In the genomic region with DNA sequence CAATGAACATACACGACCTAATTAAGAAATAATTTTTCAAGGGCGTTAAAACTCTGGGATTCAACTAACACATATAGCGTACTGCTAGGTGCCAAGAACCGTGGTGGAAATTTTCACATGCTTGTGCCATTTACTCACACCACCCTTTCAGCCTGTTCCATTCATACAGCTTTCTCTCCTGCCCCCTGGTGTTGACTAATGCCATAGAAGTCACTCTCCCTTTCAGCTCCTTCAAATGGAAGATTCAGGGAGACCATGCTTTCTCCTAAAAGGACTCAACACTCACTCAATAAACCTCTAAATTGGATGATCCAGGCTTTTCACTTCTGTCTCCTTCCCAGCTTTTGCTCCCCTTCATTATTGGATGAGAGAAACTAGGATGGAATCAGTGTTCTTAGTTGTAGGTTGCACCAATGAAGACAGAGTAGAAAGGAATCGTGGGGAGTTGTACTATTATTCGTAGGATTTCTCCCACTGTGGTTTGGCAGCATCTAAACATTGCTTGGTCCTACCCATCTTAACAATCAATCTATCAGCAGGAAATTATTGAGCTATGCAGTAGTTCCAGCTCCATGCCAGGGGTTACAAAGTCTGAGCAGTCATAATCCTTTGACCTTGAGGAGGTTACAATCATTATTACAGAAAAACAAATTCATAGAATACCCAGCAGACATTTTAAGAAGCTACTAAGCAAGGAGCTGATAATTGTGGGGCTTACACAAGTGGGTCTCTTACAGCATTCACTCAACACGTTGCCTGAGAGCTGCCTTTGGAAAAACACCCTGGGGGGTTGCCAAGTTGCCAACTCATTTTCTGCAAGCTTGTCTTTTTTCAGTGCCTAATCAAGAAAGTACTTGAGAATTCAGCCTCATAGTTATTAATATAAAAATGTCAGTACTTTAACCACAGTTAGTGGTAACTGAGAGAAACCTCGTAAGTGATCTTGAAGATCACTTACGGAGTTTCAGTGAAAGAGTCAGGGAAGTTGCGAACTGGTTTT, we compare ENCODE assay signal across 1 cellular context.
TF ChIP-seq lines count a peak whose summit lies in the region.

No MANE protein-coding gene starts in this region.

TF ChIP-seq in HepG2, 621 proteins besides CTCF, POLR2A, EP300 and RAD21 (continued from another document):
- TF ChIP-seq, protein P1, sequence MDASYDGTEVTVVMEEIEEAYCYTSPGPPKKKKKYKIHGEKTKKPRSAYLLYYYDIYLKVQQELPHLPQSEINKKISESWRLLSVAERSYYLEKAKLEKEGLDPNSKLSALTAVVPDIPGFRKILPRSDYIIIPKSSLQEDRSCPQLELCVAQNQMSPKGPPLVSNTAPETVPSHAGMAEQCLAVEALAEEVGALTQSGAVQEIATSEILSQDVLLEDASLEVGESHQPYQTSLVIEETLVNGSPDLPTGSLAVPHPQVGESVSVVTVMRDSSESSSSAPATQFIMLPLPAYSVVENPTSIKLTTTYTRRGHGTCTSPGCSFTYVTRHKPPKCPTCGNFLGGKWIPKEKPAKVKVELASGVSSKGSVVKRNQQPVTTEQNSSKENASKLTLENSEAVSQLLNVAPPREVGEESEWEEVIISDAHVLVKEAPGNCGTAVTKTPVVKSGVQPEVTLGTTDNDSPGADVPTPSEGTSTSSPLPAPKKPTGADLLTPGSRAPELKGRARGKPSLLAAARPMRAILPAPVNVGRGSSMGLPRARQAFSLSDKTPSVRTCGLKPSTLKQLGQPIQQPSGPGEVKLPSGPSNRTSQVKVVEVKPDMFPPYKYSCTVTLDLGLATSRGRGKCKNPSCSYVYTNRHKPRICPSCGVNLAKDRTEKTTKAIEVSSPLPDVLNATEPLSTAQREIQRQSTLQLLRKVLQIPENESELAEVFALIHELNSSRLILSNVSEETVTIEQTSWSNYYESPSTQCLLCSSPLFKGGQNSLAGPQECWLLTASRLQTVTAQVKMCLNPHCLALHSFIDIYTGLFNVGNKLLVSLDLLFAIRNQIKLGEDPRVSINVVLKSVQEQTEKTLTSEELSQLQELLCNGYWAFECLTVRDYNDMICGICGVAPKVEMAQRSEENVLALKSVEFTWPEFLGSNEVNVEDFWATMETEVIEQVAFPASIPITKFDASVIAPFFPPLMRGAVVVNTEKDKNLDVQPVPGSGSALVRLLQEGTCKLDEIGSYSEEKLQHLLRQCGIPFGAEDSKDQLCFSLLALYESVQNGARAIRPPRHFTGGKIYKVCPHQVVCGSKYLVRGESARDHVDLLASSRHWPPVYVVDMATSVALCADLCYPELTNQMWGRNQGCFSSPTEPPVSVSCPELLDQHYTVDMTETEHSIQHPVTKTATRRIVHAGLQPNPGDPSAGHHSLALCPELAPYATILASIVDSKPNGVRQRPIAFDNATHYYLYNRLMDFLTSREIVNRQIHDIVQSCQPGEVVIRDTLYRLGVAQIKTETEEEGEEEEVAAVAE (CRISPR knock-in tag; IDR thresholded peaks at IDR 0.05; ENCODE audit: borderline replicate concordance), result 0 out of 2 replicates have a peak, but pooled peaks have one; percentile 48
- TF ChIP-seq JARID2 (CRISPR knock-in tag; IDR thresholded peaks at IDR 0.05; ENCODE audit: insufficient replicate concordance) (no peak), SSRP1 (CRISPR knock-in tag; IDR thresholded peaks at IDR 0.05) (no peak), MIER2 (CRISPR knock-in tag; IDR thresholded peaks at IDR 0.05) (peak; percentile 66; the same call in 1 of the 2 replicates), NFE2L2 (IDR thresholded peaks at IDR 0.05; ENCODE audit: low read length) (no peak), NR2F1 (CRISPR knock-in tag; IDR thresholded peaks at IDR 0.05) (no peak), CEBPG (CRISPR knock-in tag; IDR thresholded peaks at IDR 0.05) (0 out of 2 replicates have a peak, but pooled peaks have one; percentile 8), KLF6 (CRISPR knock-in tag; IDR thresholded peaks at IDR 0.05) (no peak), ELF3 (CRISPR knock-in tag; IDR thresholded peaks at IDR 0.05) (peak; percentile 35; the same call in 1 of the 2 replicates), MTA3 (CRISPR knock-in tag; IDR thresholded peaks at IDR 0.05) (no peak), KLF16 (CRISPR knock-in tag; IDR thresholded peaks at IDR 0.05) (0 out of 4 replicates have a peak, but pooled peaks of 1 of the 2 experiments have one; percentile 29), KDM3A (CRISPR knock-in tag; IDR thresholded peaks at IDR 0.05; ENCODE audit: low read depth) (no peak), ZNF746 (CRISPR knock-in tag; IDR thresholded peaks at IDR 0.05) (no peak), MAFK (conservative IDR thresholded peaks at IDR 0.05 in 1 of 2, IDR thresholded peaks at IDR 0.05 in 1 of 2; ENCODE audit: low read length in 2 of 2) (0 out of 4 replicates have a peak, but pooled peaks of 1 of the 2 experiments have one; percentile 11), ZNF713 (CRISPR knock-in tag; IDR thresholded peaks at IDR 0.05) (no peak), ZNF737 (CRISPR knock-in tag; IDR thresholded peaks at IDR 0.05; ENCODE audit: borderline replicate concordance) (no peak), ZSCAN9 (CRISPR knock-in tag; IDR thresholded peaks at IDR 0.05; ENCODE audit: borderline replicate concordance) (0 out of 2 replicates have a peak, but pooled peaks have one; percentile 40), ZNF33B (CRISPR knock-in tag; IDR thresholded peaks at IDR 0.05) (no peak), IRF2 (CRISPR knock-in tag; IDR thresholded peaks at IDR 0.05) (0 out of 2 replicates have a peak, but pooled peaks have one; percentile 34), ZNF124 (CRISPR knock-in tag; IDR thresholded peaks at IDR 0.05) (0 out of 2 replicates have a peak, but pooled peaks have one; percentile 41)
- TF ChIP-seq, protein P2, sequence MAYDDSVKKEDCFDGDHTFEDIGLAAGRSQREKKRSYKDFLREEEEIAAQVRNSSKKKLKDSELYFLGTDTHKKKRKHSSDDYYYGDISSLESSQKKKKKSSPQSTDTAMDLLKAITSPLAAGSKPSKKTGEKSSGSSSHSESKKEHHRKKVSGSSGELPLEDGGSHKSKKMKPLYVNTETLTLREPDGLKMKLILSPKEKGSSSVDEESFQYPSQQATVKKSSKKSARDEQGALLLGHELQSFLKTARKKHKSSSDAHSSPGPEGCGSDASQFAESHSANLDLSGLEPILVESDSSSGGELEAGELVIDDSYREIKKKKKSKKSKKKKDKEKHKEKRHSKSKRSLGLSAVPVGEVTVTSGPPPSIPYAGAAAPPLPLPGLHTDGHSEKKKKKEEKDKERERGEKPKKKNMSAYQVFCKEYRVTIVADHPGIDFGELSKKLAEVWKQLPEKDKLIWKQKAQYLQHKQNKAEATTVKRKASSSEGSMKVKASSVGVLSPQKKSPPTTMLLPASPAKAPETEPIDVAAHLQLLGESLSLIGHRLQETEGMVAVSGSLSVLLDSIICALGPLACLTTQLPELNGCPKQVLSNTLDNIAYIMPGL (CRISPR knock-in tag; IDR thresholded peaks at IDR 0.05; ENCODE audit: borderline replicate concordance in 1 of 2, low read depth in 1 of 2), result 0 out of 4 replicates have a peak, but pooled peaks have one; percentile 48 to 49
- TF ChIP-seq, protein P3, sequence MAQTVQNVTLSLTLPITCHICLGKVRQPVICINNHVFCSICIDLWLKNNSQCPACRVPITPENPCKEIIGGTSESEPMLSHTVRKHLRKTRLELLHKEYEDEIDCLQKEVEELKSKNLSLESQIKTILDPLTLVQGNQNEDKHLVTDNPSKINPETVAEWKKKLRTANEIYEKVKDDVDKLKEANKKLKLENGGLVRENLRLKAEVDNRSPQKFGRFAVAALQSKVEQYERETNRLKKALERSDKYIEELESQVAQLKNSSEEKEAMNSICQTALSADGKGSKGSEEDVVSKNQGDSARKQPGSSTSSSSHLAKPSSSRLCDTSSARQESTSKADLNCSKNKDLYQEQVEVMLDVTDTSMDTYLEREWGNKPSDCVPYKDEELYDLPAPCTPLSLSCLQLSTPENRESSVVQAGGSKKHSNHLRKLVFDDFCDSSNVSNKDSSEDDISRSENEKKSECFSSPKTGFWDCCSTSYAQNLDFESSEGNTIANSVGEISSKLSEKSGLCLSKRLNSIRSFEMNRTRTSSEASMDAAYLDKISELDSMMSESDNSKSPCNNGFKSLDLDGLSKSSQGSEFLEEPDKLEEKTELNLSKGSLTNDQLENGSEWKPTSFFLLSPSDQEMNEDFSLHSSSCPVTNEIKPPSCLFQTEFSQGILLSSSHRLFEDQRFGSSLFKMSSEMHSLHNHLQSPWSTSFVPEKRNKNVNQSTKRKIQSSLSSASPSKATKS (CRISPR knock-in tag; IDR thresholded peaks at IDR 0.05), result no peak
- TF ChIP-seq, protein P4, sequence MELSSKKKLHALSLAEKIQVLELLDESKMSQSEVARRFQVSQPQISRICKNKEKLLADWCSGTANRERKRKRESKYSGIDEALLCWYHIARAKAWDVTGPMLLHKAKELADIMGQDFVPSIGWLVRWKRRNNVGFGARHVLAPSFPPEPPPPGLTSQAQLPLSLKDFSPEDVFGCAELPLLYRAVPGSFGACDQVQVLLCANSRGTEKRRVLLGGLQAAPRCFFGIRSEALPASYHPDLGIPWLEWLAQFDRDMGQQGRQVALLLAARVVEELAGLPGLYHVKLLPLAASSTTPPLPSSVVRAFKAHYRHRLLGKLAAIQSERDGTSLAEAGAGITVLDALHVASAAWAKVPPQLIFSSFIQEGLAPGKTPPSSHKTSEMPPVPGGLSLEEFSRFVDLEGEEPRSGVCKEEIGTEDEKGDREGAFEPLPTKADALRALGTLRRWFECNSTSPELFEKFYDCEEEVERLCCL (CRISPR knock-in tag; IDR thresholded peaks at IDR 0.05; ENCODE audit: borderline replicate concordance), result no peak
- TF ChIP-seq, protein P5, sequence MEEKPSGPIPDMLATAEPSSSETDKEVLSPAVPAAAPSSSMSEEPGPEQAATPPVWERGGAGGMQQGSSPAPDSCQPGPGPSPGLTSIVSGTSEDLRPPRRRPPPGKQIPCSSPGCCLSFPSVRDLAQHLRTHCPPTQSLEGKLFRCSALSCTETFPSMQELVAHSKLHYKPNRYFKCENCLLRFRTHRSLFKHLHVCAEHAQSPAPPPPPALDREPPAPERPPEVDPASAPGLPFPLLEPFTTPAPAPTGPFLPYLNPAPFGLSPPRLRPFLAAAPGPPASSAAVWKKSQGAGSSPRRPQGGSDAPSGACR (CRISPR knock-in tag; IDR thresholded peaks at IDR 0.05), result no peak
- TF ChIP-seq, protein P6, sequence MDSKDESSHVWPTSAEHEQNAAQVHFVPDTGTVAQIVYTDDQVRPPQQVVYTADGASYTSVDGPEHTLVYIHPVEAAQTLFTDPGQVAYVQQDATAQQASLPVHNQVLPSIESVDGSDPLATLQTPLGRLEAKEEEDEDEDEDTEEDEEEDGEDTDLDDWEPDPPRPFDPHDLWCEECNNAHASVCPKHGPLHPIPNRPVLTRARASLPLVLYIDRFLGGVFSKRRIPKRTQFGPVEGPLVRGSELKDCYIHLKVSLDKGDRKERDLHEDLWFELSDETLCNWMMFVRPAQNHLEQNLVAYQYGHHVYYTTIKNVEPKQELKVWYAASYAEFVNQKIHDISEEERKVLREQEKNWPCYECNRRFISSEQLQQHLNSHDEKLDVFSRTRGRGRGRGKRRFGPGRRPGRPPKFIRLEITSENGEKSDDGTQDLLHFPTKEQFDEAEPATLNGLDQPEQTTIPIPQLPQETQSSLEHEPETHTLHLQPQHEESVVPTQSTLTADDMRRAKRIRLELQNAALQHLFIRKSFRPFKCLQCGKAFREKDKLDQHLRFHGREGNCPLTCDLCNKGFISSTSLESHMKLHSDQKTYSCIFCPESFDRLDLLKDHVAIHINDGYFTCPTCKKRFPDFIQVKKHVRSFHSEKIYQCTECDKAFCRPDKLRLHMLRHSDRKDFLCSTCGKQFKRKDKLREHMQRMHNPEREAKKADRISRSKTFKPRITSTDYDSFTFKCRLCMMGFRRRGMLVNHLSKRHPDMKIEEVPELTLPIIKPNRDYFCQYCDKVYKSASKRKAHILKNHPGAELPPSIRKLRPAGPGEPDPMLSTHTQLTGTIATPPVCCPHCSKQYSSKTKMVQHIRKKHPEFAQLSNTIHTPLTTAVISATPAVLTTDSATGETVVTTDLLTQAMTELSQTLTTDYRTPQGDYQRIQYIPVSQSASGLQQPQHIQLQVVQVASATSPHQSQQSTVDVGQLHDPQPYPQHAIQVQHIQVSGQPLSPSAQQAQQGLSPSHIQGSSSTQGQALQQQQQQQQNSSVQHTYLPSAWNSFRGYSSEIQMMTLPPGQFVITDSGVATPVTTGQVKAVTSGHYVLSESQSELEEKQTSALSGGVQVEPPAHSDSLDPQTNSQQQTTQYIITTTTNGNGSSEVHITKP (CRISPR knock-in tag; IDR thresholded peaks at IDR 0.05; ENCODE audit: low read depth), result peak; percentile 75; the same call in 1 of the 2 replicates
- TF ChIP-seq, protein P7, sequence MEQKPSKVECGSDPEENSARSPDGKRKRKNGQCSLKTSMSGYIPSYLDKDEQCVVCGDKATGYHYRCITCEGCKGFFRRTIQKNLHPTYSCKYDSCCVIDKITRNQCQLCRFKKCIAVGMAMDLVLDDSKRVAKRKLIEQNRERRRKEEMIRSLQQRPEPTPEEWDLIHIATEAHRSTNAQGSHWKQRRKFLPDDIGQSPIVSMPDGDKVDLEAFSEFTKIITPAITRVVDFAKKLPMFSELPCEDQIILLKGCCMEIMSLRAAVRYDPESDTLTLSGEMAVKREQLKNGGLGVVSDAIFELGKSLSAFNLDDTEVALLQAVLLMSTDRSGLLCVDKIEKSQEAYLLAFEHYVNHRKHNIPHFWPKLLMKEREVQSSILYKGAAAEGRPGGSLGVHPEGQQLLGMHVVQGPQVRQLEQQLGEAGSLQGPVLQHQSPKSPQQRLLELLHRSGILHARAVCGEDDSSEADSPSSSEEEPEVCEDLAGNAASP (CRISPR knock-in tag; IDR thresholded peaks at IDR 0.05; ENCODE audit: borderline replicate concordance), result 0 out of 2 replicates have a peak, but pooled peaks have one; percentile 19
- TF ChIP-seq, protein P8, sequence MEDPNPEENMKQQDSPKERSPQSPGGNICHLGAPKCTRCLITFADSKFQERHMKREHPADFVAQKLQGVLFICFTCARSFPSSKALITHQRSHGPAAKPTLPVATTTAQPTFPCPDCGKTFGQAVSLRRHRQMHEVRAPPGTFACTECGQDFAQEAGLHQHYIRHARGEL (CRISPR knock-in tag; IDR thresholded peaks at IDR 0.05), result no peak
